7 cellular contexts compared by ENCODE assay signal in the genomic region with DNA sequence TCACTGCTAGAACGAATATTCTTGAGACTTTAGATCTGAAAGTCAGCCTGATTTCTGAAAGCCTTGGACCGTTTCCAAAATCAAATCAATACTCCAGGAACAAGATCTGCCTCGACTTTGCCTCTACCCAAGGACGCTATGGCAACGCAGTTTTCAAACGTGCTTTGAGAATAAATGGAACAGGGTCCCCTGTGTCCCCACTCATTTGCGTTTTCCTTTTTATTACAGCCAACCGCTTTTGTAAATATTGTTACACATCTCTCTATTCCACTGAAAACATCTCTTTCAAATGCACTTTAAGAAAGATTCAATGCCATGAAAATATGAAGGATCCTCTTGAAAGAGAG. TPM values are rescaled to one million over a fixed set of nuclear protein-coding genes. Genes with fewer than 3 reads are reported as not detected.
A peak's percentile ranks its signal among the peaks of the same experiment; 100 is the strongest.
DNase-seq lines count a peak whose midpoint lies in the region; ATAC-seq, FAIRE-seq and TF ChIP-seq lines count a peak whose summit lies in the region.
"Not testable (repeated sequence)": the region's sequence is repeated elsewhere in the genome, so short reads cannot be mapped to it uniquely, and the experiment has no call there.

No MANE protein-coding gene starts in this region.

- intact Hi-C loops in GM12878 (cut with micrococcal nuclease; ENCODE audit: unreplicated experiment): loop anchor here (10.0 kb wide), 1 partner anchor 198 kb away; a partner anchor contains a TSS

- not testable (repeated sequence) for H3K27ac Mint-ChIP-seq in GM23338; glutamatergic neuron (ENCODE audit: unreplicated experiment)
- peak overlapping the region in 1 of 3 experiments; percentile 26 for H3K27ac Mint-ChIP-seq in nephron

- H3K4me3 ChIP-seq in GM23338; OCI-LY3 (ENCODE audit: low read length); GM12878: not testable (repeated sequence)

- SMC1A ChIA-PET in GM12878 (lab: Charles Lee; ENCODE audit: uncharacterized antibody, unreplicated experiment): interaction anchor here (0.7 to 6.3 kb wide), 7 partner anchors 21 to 201 kb away, joined by 3 to 71 read pairs (median 3); no protein-coding TSS in a partner anchor

- not testable (repeated sequence) for H2AFZ ChIP-seq in GM23338; OCI-LY3 (ENCODE audit: low read depth, low read length); GM12878 (ENCODE audit: control insufficient read depth, low read depth, low read length)

- H3K4me3 Mint-ChIP-seq in GM23338; glutamatergic neuron (ENCODE audit: unreplicated experiment): not testable (repeated sequence)
- peak overlapping the region; percentile 53 to 76 (median 68) for H3K4me3 Mint-ChIP-seq in nephron

- DNase-seq in GM23338 (ENCODE audit: low spot score); GM12878 (ENCODE audit: low read depth, low spot score); glutamatergic neuron: not testable (repeated sequence)

- TF ChIP-seq POLR2A in GM12878 (IDR thresholded peaks at IDR 0.05; ENCODE audit: low read depth, low read length): not testable (repeated sequence)

- H3K9ac ChIP-seq in OCI-LY3 (ENCODE audit: low read length); GM12878 (ENCODE audit: control insufficient read depth, insufficient read depth, low read length): not testable (repeated sequence)

- FAIRE-seq in GM12878 (lab: Jason Lieb, UNC): not testable (repeated sequence)

- not testable (repeated sequence) for H3F3A ChIP-seq in GM23338 (replicated peaks; ENCODE audit: low read depth)

- peaks cover 14% of the 10 kb centered on the region for H3K27me3 ChIP-seq in GM23338 (ENCODE audit: insufficient read depth)
- not testable (repeated sequence) for H3K27me3 ChIP-seq in OCI-LY3 (ENCODE audit: low read depth, low read length); GM12878 (replicated peaks in 1 of 2; ENCODE audit: control insufficient read depth in 2 of 2, insufficient read depth in 2 of 2, low read length in 1 of 2)

- not testable (repeated sequence) for H3K27ac ChIP-seq in C4-2B; GM23338 (ENCODE audit: low read depth); OCI-LY3 (ENCODE audit: low read length); VCaP; GM12878 (ENCODE audit: control insufficient read depth, insufficient read depth)

- CTCF ChIA-PET in GM12878 (lab: Yijun Ruan, JAX): interaction anchor here (0.7 to 7.6 kb wide), 21 partner anchors 10 to 201 kb away, joined by 3 to 145 read pairs (median 4); no protein-coding TSS in a partner anchor

- H3K4me2 ChIP-seq in GM23338 (0 out of 2 replicates have a peak overlapping the region, but pooled peaks have one; percentile 50), OCI-LY3 (ENCODE audit: low read length) (peak overlapping the region; percentile 33), GM12878 (ENCODE audit: control insufficient read depth, insufficient read depth) (peak overlapping the region; percentile 49; the same call in 1 of the 2 replicates)

- not testable (repeated sequence) for H3K36me3 Mint-ChIP-seq in GM23338 (ENCODE audit: low read depth); glutamatergic neuron (ENCODE audit: unreplicated experiment); nephron (ENCODE audit: low read depth)

- peaks cover 29% of the 10 kb centered on the region for H3K4me1 Mint-ChIP-seq in GM23338
- H3K4me1 Mint-ChIP-seq in glutamatergic neuron (ENCODE audit: low read depth, unreplicated experiment): not testable (repeated sequence)
- peaks cover 24% of the 10 kb centered on the region for H3K4me1 Mint-ChIP-seq in nephron

- WGBS in GM12878 (ENCODE audit: insufficient coverage, insufficient replicate concordance, low lambda C conversion rate, missing lambda C conversion rate): 32% methylated on average over 8 of the region's 8 CpGs

- not testable (repeated sequence) for H3K9me3 ChIP-seq in OCI-LY3 (ENCODE audit: insufficient read depth, low read length); GM12878 (replicated peaks; ENCODE audit: control insufficient read depth, insufficient read depth, low read length)

- not testable (repeated sequence) for TF ChIP-seq EP300 in GM12878 (IDR thresholded peaks at IDR 0.05; ENCODE audit: borderline replicate concordance in 1 of 2, control insufficient read depth in 1 of 2, low read depth in 2 of 2, low read length in 2 of 2)

- ATAC-seq in GM23338, GM12878: not testable (repeated sequence)

- not testable (repeated sequence) for H3K79me2 ChIP-seq in GM23338 (replicated peaks; ENCODE audit: insufficient read depth); OCI-LY3 (ENCODE audit: low read length)
- peaks cover 17% of the 10 kb centered on the region for H3K79me2 ChIP-seq in GM12878 (ENCODE audit: control insufficient read depth, insufficient read depth, low read length)

- H3K9me2 ChIP-seq in GM23338 (ENCODE audit: insufficient read depth): not testable (repeated sequence)

- in situ Hi-C loops in GM12878 (cut with MboI): not testable (repeated sequence)

- BruUV-seq in GM12878 (replicated peaks; lab: Mats Ljungman, UMichigan): not testable (repeated sequence)

- H3K36me3 ChIP-seq in GM23338 (ENCODE audit: insufficient read depth); OCI-LY3 (replicated peaks; ENCODE audit: low read depth, low read length); GM12878 (ENCODE audit: control insufficient read depth in 2 of 2, insufficient read depth in 2 of 2, low read length in 1 of 2): not testable (repeated sequence)

- POLR2A ChIA-PET in GM12878 (lab: Charles Lee): interaction anchor here (1.3 kb wide), 1 partner anchor 46 kb away, joined by 3 read pairs; no protein-coding TSS in a partner anchor

- H3K9me3 Mint-ChIP-seq in GM23338: peaks cover 12% of the 10 kb centered on the region; the same call in 2 of the 3 replicates
- H3K9me3 Mint-ChIP-seq in glutamatergic neuron (ENCODE audit: unreplicated experiment); nephron: not testable (repeated sequence)

- peaks cover 33% of the 10 kb centered on the region for H3K27me3 Mint-ChIP-seq in GM23338 (ENCODE audit: insufficient read depth, low read depth, poor library complexity)
- H3K27me3 Mint-ChIP-seq in glutamatergic neuron (ENCODE audit: unreplicated experiment): peaks cover 22% of the 10 kb centered on the region
- H3K27me3 Mint-ChIP-seq in nephron (ENCODE audit: low read depth): peaks cover 31% of the 10 kb centered on the region

- not testable (repeated sequence) for H4K20me1 ChIP-seq in GM23338 (replicated peaks; ENCODE audit: insufficient read depth); OCI-LY3 (ENCODE audit: insufficient read depth, low read length); GM12878 (ENCODE audit: control insufficient read depth, insufficient read depth)

- H3K4me1 ChIP-seq in GM23338 (ENCODE audit: insufficient read depth): peaks cover 14% of the 10 kb centered on the region
- H3K4me1 ChIP-seq in OCI-LY3 (ENCODE audit: low read length); GM12878 (ENCODE audit: control insufficient read depth, insufficient read depth, low read length): not testable (repeated sequence)

- not testable (repeated sequence) for TF ChIP-seq RAD21 in GM12878 (IDR thresholded peaks at IDR 0.05; ENCODE audit: insufficient read depth, low read depth, low read length)

- RAD21 ChIA-PET in GM12878 (lab: Charles Lee; ENCODE audit: unreplicated experiment): interaction anchor here (1.0 to 1.2 kb wide), 2 partner anchors 43 to 45 kb away, joined by 6 read pairs; no protein-coding TSS in a partner anchor

- peak; percentile 72 for TF ChIP-seq CTCF in C4-2B (conservative IDR thresholded peaks at IDR 0.05)
- TF ChIP-seq CTCF in GM23338 (conservative IDR thresholded peaks at IDR 0.05; ENCODE audit: low read depth in 2 of 2); OCI-LY3 (IDR thresholded peaks at IDR 0.05; ENCODE audit: low read depth, low read length); GM12878 (IDR thresholded peaks at IDR 0.05 in 2 of 3, conservative IDR thresholded peaks at IDR 0.05 in 1 of 3; ENCODE audit: control insufficient read depth in 2 of 3, extremely low read depth in 1 of 3, insufficient read depth in 1 of 3, low read depth in 3 of 3, low read length in 3 of 3); nephron (IDR thresholded peaks at IDR 0.05; ENCODE audit: unreplicated experiment in 3 of 3): not testable (repeated sequence)
- TF ChIP-seq CTCF in VCaP (conservative IDR thresholded peaks at IDR 0.05): peak; percentile 44; the same call in 1 of the 2 replicates
- peak; percentile 24 for TF ChIP-seq CTCF in glutamatergic neuron (IDR thresholded peaks at IDR 0.05; ENCODE audit: partially characterized antibody, unreplicated experiment)

RNA-seq across cellular contexts. Expression of a gene that starts 6.3 kb away (rescaled TPM):
- 18.2 and 22.7 TPM in 2 replicates for total RNA-seq in GM23338 (2014; rRNA removed; shearing (Covaris generic))
- polyA plus RNA-seq in GM23338 (2016; fragmentation: Nextera tagmentation; extraction: Ambion mirVana) (12.7 and 13.4 TPM in 2 replicates), GM12878 (2011; rRNA removed) (6.4 and 10.3 TPM in 2 replicates), GM12878 (2014; fragmentation: Illumina TruSeq; extraction: Trizol) (7.1 and 8.8 TPM in 2 replicates), GM12878 (2014; fragmentation: Nextera tagmentation; extraction: Ambion mirVana) (1 to 10 TPM; 5.0 to 5.6 TPM), GM12878 (2014; rRNA removed) (9.9 and 10.5 TPM in 2 replicates), GM12878 (2016; fragmentation: Nextera tagmentation; extraction: Ambion mirVana) (1 to 10 TPM; 3.6 to 4.4 TPM)
- 4.9 and 6.3 TPM in 2 replicates for total RNA-seq in GM12878 (2013; cell fraction: nucleolus; rRNA removed)
- total RNA-seq in GM12878 (2014; rRNA removed) (8.1 and 9.0 TPM in 2 replicates), GM12878 (2014; rRNA removed; fragmentation: Illumina TruSeq; extraction: Trizol) (6.8 and 7.9 TPM in 2 replicates), GM12878 (2021) (7.1 and 7.6 TPM in 2 replicates), glutamatergic neuron (ENCODE audit: unreplicated experiment) (0.42 TPM)
- 4.6 TPM for polyA plus RNA-seq in GM12878 (2011; ENCODE audit: low read depth)
- 11.6 and 12.0 TPM in 2 replicates for polyA plus RNA-seq in GM12878 (2011; cell fraction: cytosol; rRNA removed)
- 21.3 and 26.8 TPM in 2 replicates for polyA plus RNA-seq in GM12878 (2011; cell fraction: nucleus; rRNA removed)
- 5.4 and 7.9 TPM in 2 replicates for polyA plus RNA-seq in GM12878 (2012)
- polyA minus RNA-seq in GM12878 (2011; rRNA and poly(A)+ RNA removed): 8.0 and 10.0 TPM in 2 replicates
- polyA minus RNA-seq in GM12878 (2011; cell fraction: cytosol; rRNA and poly(A)+ RNA removed): 2.0 and 2.7 TPM in 2 replicates
- 4.4 and 9.0 TPM in 2 replicates for polyA minus RNA-seq in GM12878 (2011; cell fraction: nucleus; rRNA and poly(A)+ RNA removed)

RNA-seq across cellular contexts. Expression of a gene that starts 40.1 kb away (rescaled TPM):
- 36.1 and 44.3 TPM in 2 replicates for total RNA-seq in GM23338 (2014; rRNA removed; shearing (Covaris generic))
- polyA plus RNA-seq in GM23338 (2016; fragmentation: Nextera tagmentation; extraction: Ambion mirVana) (86.0 and 102 TPM in 2 replicates), GM12878 (2011; rRNA removed) (3,153 and 5,128 TPM in 2 replicates), GM12878 (2014; fragmentation: Illumina TruSeq; extraction: Trizol) (1,989 and 2,110 TPM in 2 replicates), GM12878 (2014; fragmentation: Nextera tagmentation; extraction: Ambion mirVana) (1,000 to 10,000 TPM in 1 of 2 experiments, 100 to 1,000 TPM in 1; 820 to 1,780 TPM), GM12878 (2014; rRNA removed) (3,468 and 4,014 TPM in 2 replicates), GM12878 (2016; fragmentation: Nextera tagmentation; extraction: Ambion mirVana) (1,000 to 10,000 TPM; 3,407 to 3,656 TPM)
- 2,210 and 2,286 TPM in 2 replicates for total RNA-seq in GM12878 (2013; cell fraction: nucleolus; rRNA removed)
- total RNA-seq in GM12878 (2014; rRNA removed) (3,342 and 3,485 TPM in 2 replicates), GM12878 (2014; rRNA removed; fragmentation: Illumina TruSeq; extraction: Trizol) (2,610 and 2,649 TPM in 2 replicates), GM12878 (2021) (3,333 and 3,502 TPM in 2 replicates), glutamatergic neuron (ENCODE audit: unreplicated experiment) (11.4 TPM)
- 2,375 TPM for polyA plus RNA-seq in GM12878 (2011; ENCODE audit: low read depth)
- polyA plus RNA-seq in GM12878 (2011; cell fraction: cytosol; rRNA removed): 3,568 and 5,770 TPM in 2 replicates
- polyA plus RNA-seq in GM12878 (2011; cell fraction: nucleus; rRNA removed): 5,720 and 8,463 TPM in 2 replicates
- polyA plus RNA-seq in GM12878 (2012): 3,427 and 3,948 TPM in 2 replicates
- 1,902 and 3,270 TPM in 2 replicates for polyA minus RNA-seq in GM12878 (2011; rRNA and poly(A)+ RNA removed)
- polyA minus RNA-seq in GM12878 (2011; cell fraction: cytosol; rRNA and poly(A)+ RNA removed): 1,058 and 1,080 TPM in 2 replicates
- polyA minus RNA-seq in GM12878 (2011; cell fraction: nucleus; rRNA and poly(A)+ RNA removed): 1,332 and 1,398 TPM in 2 replicates

Comparison
In these comparisons a context has a peak if more than half of its experiments do, and no peak if none do; other contexts are left out.
1. RNA of a gene that starts 40.1 kb away (total RNA-seq): 2,210 to 3,502 TPM in GM12878; 36.1 to 44.3 TPM in GM23338 and 11.4 TPM in glutamatergic neuron (single experiment); every median in the first group is over 10 times any median in the second.
2. Peak in every context shown above with its lines, with median percentiles within 50 percentile points of each other: H3K4me2 ChIP-seq.